ENCODE assay signal across 1 cellular context in genomic region chr11:57640068-57640800, GRCh38.
TF ChIP-seq lines count a peak whose summit lies in the region.

No MANE protein-coding gene starts in this region.

TF ChIP-seq in GM23338, 12 proteins besides CTCF, POLR2A, EP300 and RAD21 (continued from another document):
- TF ChIP-seq ZNF462 (CRISPR knock-in tag; IDR thresholded peaks at IDR 0.05) (no peak), ETS1 (IDR thresholded peaks at IDR 0.05) (no peak), ZNF114 (CRISPR knock-in tag; IDR thresholded peaks at IDR 0.05) (no peak), ZNF331 (CRISPR knock-in tag; IDR thresholded peaks at IDR 0.05; ENCODE audit: low read depth) (no peak), NANOG (IDR thresholded peaks at IDR 0.05; ENCODE audit: borderline replicate concordance) (no peak), CREB1 (CRISPR knock-in tag; IDR thresholded peaks at IDR 0.05; ENCODE audit: low read depth) (no peak), REST (IDR thresholded peaks at IDR 0.05; ENCODE audit: unreplicated experiment) (no peak)
